ENCODE assay signal across 1 cellular context in genomic region chr3:174303911-174304541, GRCh38.
TF ChIP-seq lines count a peak whose summit lies in the region.

No MANE protein-coding gene starts in this region.

TF ChIP-seq in WTC11, 78 proteins besides CTCF, POLR2A, EP300 and RAD21 (continued from another document):
- TF ChIP-seq IRF1 (CRISPR knock-in tag; IDR thresholded peaks at IDR 0.05): no peak
- TF ChIP-seq ZNF671 (CRISPR knock-in tag; IDR thresholded peaks at IDR 0.05): no peak
- no peak for TF ChIP-seq ATF1 (CRISPR knock-in tag; IDR thresholded peaks at IDR 0.05)
- no peak for TF ChIP-seq NR1H2 (CRISPR knock-in tag; IDR thresholded peaks at IDR 0.05)
- TF ChIP-seq, protein P1, sequence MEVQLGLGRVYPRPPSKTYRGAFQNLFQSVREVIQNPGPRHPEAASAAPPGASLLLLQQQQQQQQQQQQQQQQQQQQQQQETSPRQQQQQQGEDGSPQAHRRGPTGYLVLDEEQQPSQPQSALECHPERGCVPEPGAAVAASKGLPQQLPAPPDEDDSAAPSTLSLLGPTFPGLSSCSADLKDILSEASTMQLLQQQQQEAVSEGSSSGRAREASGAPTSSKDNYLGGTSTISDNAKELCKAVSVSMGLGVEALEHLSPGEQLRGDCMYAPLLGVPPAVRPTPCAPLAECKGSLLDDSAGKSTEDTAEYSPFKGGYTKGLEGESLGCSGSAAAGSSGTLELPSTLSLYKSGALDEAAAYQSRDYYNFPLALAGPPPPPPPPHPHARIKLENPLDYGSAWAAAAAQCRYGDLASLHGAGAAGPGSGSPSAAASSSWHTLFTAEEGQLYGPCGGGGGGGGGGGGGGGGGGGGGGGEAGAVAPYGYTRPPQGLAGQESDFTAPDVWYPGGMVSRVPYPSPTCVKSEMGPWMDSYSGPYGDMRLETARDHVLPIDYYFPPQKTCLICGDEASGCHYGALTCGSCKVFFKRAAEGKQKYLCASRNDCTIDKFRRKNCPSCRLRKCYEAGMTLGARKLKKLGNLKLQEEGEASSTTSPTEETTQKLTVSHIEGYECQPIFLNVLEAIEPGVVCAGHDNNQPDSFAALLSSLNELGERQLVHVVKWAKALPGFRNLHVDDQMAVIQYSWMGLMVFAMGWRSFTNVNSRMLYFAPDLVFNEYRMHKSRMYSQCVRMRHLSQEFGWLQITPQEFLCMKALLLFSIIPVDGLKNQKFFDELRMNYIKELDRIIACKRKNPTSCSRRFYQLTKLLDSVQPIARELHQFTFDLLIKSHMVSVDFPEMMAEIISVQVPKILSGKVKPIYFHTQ (CRISPR knock-in tag; IDR thresholded peaks at IDR 0.05): no peak
- TF ChIP-seq SMAD3 (CRISPR knock-in tag; IDR thresholded peaks at IDR 0.05; ENCODE audit: borderline replicate concordance): no peak
- TF ChIP-seq, protein P2, sequence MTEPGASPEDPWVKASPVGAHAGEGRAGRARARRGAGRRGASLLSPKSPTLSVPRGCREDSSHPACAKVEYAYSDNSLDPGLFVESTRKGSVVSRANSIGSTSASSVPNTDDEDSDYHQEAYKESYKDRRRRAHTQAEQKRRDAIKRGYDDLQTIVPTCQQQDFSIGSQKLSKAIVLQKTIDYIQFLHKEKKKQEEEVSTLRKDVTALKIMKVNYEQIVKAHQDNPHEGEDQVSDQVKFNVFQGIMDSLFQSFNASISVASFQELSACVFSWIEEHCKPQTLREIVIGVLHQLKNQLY (CRISPR knock-in tag; IDR thresholded peaks at IDR 0.05): no peak
